ENCODE assay signal across 28 cellular contexts in the genomic region with DNA sequence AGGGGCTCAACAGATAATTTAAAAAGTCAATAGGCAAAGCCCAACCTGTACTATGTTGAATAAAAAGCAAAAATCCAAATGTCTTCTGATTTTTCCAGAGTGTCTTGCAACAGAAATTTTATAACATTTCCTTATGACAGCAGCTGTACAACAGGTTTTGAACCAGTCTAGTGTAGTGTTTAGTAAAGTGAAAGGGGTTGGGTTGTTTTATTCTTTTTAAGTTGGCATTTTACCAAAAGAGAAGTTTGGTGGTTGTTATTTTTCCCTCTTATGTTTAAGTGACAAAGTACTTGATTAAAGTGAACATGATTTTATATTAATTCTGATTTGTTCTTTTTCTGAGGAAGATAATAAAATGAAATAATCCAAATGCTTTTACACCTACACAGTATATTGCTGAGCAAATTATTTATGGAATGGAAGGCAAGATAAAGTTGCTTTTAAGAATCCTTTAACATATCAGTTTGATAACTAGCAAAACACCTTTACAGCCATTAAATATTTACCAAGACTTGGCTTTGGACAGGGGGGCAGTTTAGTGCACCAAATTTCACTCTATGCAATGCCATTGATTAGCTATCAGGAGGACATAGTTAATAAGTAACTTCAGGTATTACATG.
DNase-seq lines count a peak whose midpoint lies in the region; ATAC-seq and TF ChIP-seq lines count a peak whose summit lies in the region.
"Had no signal": no experiment of that assay in that cellular context is flagged by ENCODE, and none has a peak within 500 bp of the region (broad histone marks: within the 10 kb centered on the region; RNA-seq: fewer than 3 reads in every experiment).

No MANE protein-coding gene starts in this region.

- peak; percentile 10 for DNase-seq in NCI-H1105 treated with DMSO at 0.1 percent for 48 hours (lab: John Stamatoyannopoulos, UW)
- DNase-seq in NCI-H1105 (lab: John Stamatoyannopoulos, UW): no peak
- peak; percentile 44 for DNase-seq in epithelial cell of esophagus (ENCODE audit: low read depth)
- DNase-seq in mesothelial cell of epicardium (ENCODE audit: low spot score in 2 of 2, unreplicated experiment in 2 of 2): no peak
- no peak for DNase-seq in upper lobe of right lung
- DNase-seq in NK-92 treated with Interleukin-12 subunit alpha and Interleukin-12 subunit beta, amount 100 ng/mL, for 24 hours (lab: John Stamatoyannopoulos, UW): no peak
- DNase-seq: 8988T; activated CD4-positive, alpha-beta memory T cell treated with anti-CD3 and anti-CD28 coated beads for 36 hours; activated CD4-positive, alpha-beta T cell treated with anti-CD3 and anti-CD28 coated beads for 1 hour; activated CD8-positive, alpha-beta memory T cell treated with anti-CD3 and anti-CD28 coated beads, Interleukin-2, amount 50 U/mL, for 48 hours; amniotic stem cell; DMS79 treated with DMSO at 0.1 percent for 48 hours; GDM1; hypothalamus; KBM-7; left cardiac atrium; MG63; NCI-H2081; NCI-H82; right cardiac atrium; SIG-M5; stimulated activated CD4-positive, alpha-beta T cell treated with anti-CD3 and anti-CD28 coated beads, Interleukin-2, amount 100 ng/mL, for 48 hours; tibial artery had no signal

- H3K36me3 ChIP-seq in upper lobe of right lung: no peaks in the 10 kb centered on the region
- H3K36me3 ChIP-seq: MG63, neural progenitor cell had no signal

- TF ChIP-seq CTCF in epithelial cell of esophagus (IDR thresholded peaks at IDR 0.05; ENCODE audit: insufficient read depth, low read depth, low read length, missing control alignments) (no peak), mesothelial cell of epicardium (IDR thresholded peaks at IDR 0.05; ENCODE audit: unreplicated experiment) (no peak), upper lobe of right lung (IDR thresholded peaks at IDR 0.05) (no peak)

- no peaks in the 10 kb centered on the region for H3K27me3 Mint-ChIP-seq in mesothelial cell of epicardium (ENCODE audit: low read depth)
- H3K27me3 Mint-ChIP-seq: activated CD4-positive, alpha-beta memory T cell treated with anti-CD3 and anti-CD28 coated beads for 36 hours; activated naive CD4-positive, alpha-beta T cell treated with anti-CD3 and anti-CD28 coated beads, Interleukin-2, amount 50 U/mL, for 24 hours had no signal

- H3K27me3 ChIP-seq in upper lobe of right lung: no peaks in the 10 kb centered on the region
- H3K27me3 ChIP-seq: MG63, neural progenitor cell, tibial artery had no signal

- no peak overlapping the region for H3K4me3 Mint-ChIP-seq in mesothelial cell of epicardium
- H3K4me3 Mint-ChIP-seq: activated CD4-positive, alpha-beta memory T cell treated with anti-CD3 and anti-CD28 coated beads for 36 hours; activated naive CD4-positive, alpha-beta T cell treated with anti-CD3 and anti-CD28 coated beads, Interleukin-2, amount 50 U/mL, for 24 hours; neural progenitor cell had no signal

- H3K4me3 ChIP-seq in epithelial cell of esophagus (ENCODE audit: low read length) (no peak overlapping the region), upper lobe of right lung (no peak overlapping the region)
- H3K4me3 ChIP-seq: MG63, neural progenitor cell, tibial artery had no signal

- no peak overlapping the region for H3K27ac ChIP-seq in upper lobe of right lung
- H3K27ac ChIP-seq: neural progenitor cell, tibial artery had no signal

- H3K9me3 Mint-ChIP-seq in mesothelial cell of epicardium: peaks cover 28% of the 10 kb centered on the region

- H3K4me1 ChIP-seq in upper lobe of right lung: no peaks in the 10 kb centered on the region
- H3K4me1 ChIP-seq: neural progenitor cell, tibial artery had no signal

- peak; percentile 43 for ATAC-seq in upper lobe of right lung
- no peak for ATAC-seq in GM21529 (IDR thresholded peaks at IDR 0.05; ENCODE audit: unreplicated experiment)
- ATAC-seq in HG02763 (IDR thresholded peaks at IDR 0.05; ENCODE audit: unreplicated experiment): no peak
- ATAC-seq: left cardiac atrium, right cardiac atrium had no signal

- H3K27ac Mint-ChIP-seq in mesothelial cell of epicardium: peak overlapping the region; percentile 51
- H3K27ac Mint-ChIP-seq: activated CD4-positive, alpha-beta memory T cell treated with anti-CD3 and anti-CD28 coated beads for 36 hours; activated naive CD4-positive, alpha-beta T cell treated with anti-CD3 and anti-CD28 coated beads, Interleukin-2, amount 50 U/mL, for 24 hours; activated T-helper 2 cell treated with anti-CD3 and anti-CD28 coated beads, Interferon-gamma antibody, Interleukin-2, Interleukin-4, amounts not matched to agents 10 μg/mL and 5 μg/mL and 100 μg/mL, durations not matched to agents 14 hours and 24 hours and 36 hours; neural progenitor cell had no signal

- H3K9me3 ChIP-seq in upper lobe of right lung: no peaks in the 10 kb centered on the region
- H3K9me3 ChIP-seq: MG63 had no signal

- peaks cover 16% of the 10 kb centered on the region for H3K4me1 Mint-ChIP-seq in mesothelial cell of epicardium
- H3K4me1 Mint-ChIP-seq: activated naive CD4-positive, alpha-beta T cell treated with anti-CD3 and anti-CD28 coated beads, Interleukin-2, amount 50 U/mL, for 24 hours; neural progenitor cell had no signal

- intact Hi-C loops in upper lobe of right lung (cut with DNase I): no loop called here

- peaks cover 25% of the 10 kb centered on the region for H3K36me3 Mint-ChIP-seq in mesothelial cell of epicardium
- H3K36me3 Mint-ChIP-seq: activated naive CD4-positive, alpha-beta T cell treated with anti-CD3 and anti-CD28 coated beads, Interleukin-2, amount 50 U/mL, for 24 hours had no signal

Comparison
In these comparisons a context has a peak if more than half of its experiments do, and no peak if none do; other contexts are left out.
1. DNase-seq: peak in NCI-H1105 treated with DMSO at 0.1 percent for 48 hours (single experiment) and epithelial cell of esophagus (single experiment); none in NCI-H1105 (single experiment), mesothelial cell of epicardium (0 of 2), upper lobe of right lung (single experiment) and NK-92 treated with Interleukin-12 subunit alpha and Interleukin-12 subunit beta, amount 100 ng/mL, for 24 hours (single experiment).